Comparison of ENCODE assay signal across 10 cellular contexts in genomic region chr10:96588601-96589419, GRCh38. TPM values are rescaled to one million over a fixed set of nuclear protein-coding genes. Genes with fewer than 3 reads are reported as not detected.
DNase-seq lines count a peak whose midpoint lies in the region; ATAC-seq and TF ChIP-seq lines count a peak whose summit lies in the region.
"Had no signal": no experiment of that assay in that cellular context is flagged by ENCODE, and none has a peak within 500 bp of the region (broad histone marks: within the 10 kb centered on the region; RNA-seq: fewer than 3 reads in every experiment).

No MANE protein-coding gene starts in this region.

- DNase-seq in HCEC 1CT (peak; percentile 44), RPMI7951 (ENCODE audit: low read depth) (peak; percentile 30), sigmoid colon (no peak), NCI-H2081 (lab: John Stamatoyannopoulos, UW) (no peak), Caco-2 (no peak)
- DNase-seq: NCI-H1436 had no signal

- H3K9me3 Mint-ChIP-seq in Caco-2 (ENCODE audit: unreplicated experiment) = no peaks in the 10 kb centered on the region
- H3K9me3 Mint-ChIP-seq: stimulated activated naive CD8-positive, alpha-beta T cell treated with anti-CD3 and anti-CD28 coated beads, Interleukin-15, Interleukin-2, amounts not matched to agents 100 ng/mL and 50 ng/mL, for 24 hours had no signal

- no peaks in the 10 kb centered on the region for H3K27me3 Mint-ChIP-seq in Caco-2 (ENCODE audit: insufficient read depth, unreplicated experiment)
- H3K27me3 Mint-ChIP-seq: stimulated activated naive CD8-positive, alpha-beta T cell treated with anti-CD3 and anti-CD28 coated beads, Interleukin-15, Interleukin-2, amounts not matched to agents 100 ng/mL and 50 ng/mL, for 24 hours had no signal

- intact Hi-C loops in sigmoid colon (cut with DNase I) (loop anchor here (10.0 kb wide), 1 partner anchor 214 kb away; no protein-coding TSS in a partner anchor), Caco-2 (cut with micrococcal nuclease; ENCODE audit: unreplicated experiment) (no loop called here)

- H3K36me3 Mint-ChIP-seq in Caco-2 (ENCODE audit: insufficient read depth, unreplicated experiment) = peaks cover 7% of the 10 kb centered on the region

- H3K4me1 ChIP-seq in sigmoid colon (peaks cover 0 to 35% (median 32%) of the 10 kb centered on the region in 4 donors), Caco-2 (peaks cover 37% of the 10 kb centered on the region)

- H3K36me3 ChIP-seq in sigmoid colon (no peaks in the 10 kb centered on the region), Caco-2 (ENCODE audit: control insufficient read depth, insufficient read depth, low read length) (no peaks in the 10 kb centered on the region)

- CTCF ChIA-PET in Caco-2 (lab: Charles Lee) = no interaction called here

- WGBS in sigmoid colon, 2 donors = 16 to 58% methylated on average over 5 of the region's 5 CpGs

- no peak overlapping the region for H3K27ac Mint-ChIP-seq in Caco-2 (ENCODE audit: unreplicated experiment)
- H3K27ac Mint-ChIP-seq: stimulated activated naive CD8-positive, alpha-beta T cell treated with anti-CD3 and anti-CD28 coated beads, Interleukin-15, Interleukin-2, amounts not matched to agents 100 ng/mL and 50 ng/mL, for 24 hours had no signal

- POLR2A ChIA-PET in Caco-2 (lab: Charles Lee) = no interaction called here

- ATAC-seq in GM18502 (IDR thresholded peaks at IDR 0.05; ENCODE audit: poor library complexity, unreplicated experiment) (peak; percentile 43), GM21717 (IDR thresholded peaks at IDR 0.05; ENCODE audit: unreplicated experiment) (no peak)

- peak overlapping the region; percentile 96 to 99 (median 96) for H3K27ac ChIP-seq in sigmoid colon

- BruUV-seq in Caco-2 (replicated peaks; lab: Mats Ljungman, UMichigan) = no TSS peak

- H3K4me3 Mint-ChIP-seq in Caco-2 (ENCODE audit: unreplicated experiment) = no peak overlapping the region
- H3K4me3 Mint-ChIP-seq: stimulated activated naive CD8-positive, alpha-beta T cell treated with anti-CD3 and anti-CD28 coated beads, Interleukin-15, Interleukin-2, amounts not matched to agents 100 ng/mL and 50 ng/mL, for 24 hours had no signal

- TF ChIP-seq CTCF in sigmoid colon (IDR thresholded peaks at IDR 0.05) (no peak), Caco-2 (IDR thresholded peaks at IDR 0.05; ENCODE audit: insufficient read depth in 1 of 2, low read depth in 1 of 2, low read length in 1 of 2, severe bottlenecking in 1 of 2, unreplicated experiment in 1 of 2) (no peak)

- H3K9me3 ChIP-seq in sigmoid colon (no peaks in the 10 kb centered on the region), Caco-2 (no peaks in the 10 kb centered on the region)
- H3K9me3 ChIP-seq: mucosa of descending colon had no signal

- H3K4me1 Mint-ChIP-seq in Caco-2 (ENCODE audit: low read depth, unreplicated experiment) = peaks cover 6% of the 10 kb centered on the region

- H3K4me3 ChIP-seq in sigmoid colon (no peak overlapping the region), Caco-2 (ENCODE audit: low read depth, low read length) (no peak overlapping the region)
- H3K4me3 ChIP-seq: mucosa of descending colon had no signal

- TF ChIP-seq EP300 in sigmoid colon (IDR thresholded peaks at IDR 0.05) = no peak

- no peak for TF ChIP-seq POLR2A in sigmoid colon (IDR thresholded peaks at IDR 0.05)

- H3K27me3 ChIP-seq in sigmoid colon = no peaks in the 10 kb centered on the region
- H3K27me3 ChIP-seq in Caco-2 (replicated peaks; ENCODE audit: control insufficient read depth, insufficient read depth, low read length) = no peaks in the 10 kb centered on the region

RNA-seq across cellular contexts. Expression of gene TM9SF3, which starts 2.0 kb away (rescaled TPM):
- total RNA-seq in RPMI7951 (2014; rRNA removed; shearing (Covaris generic)) = 56.9 and 59.5 TPM in 2 replicates
- total RNA-seq in sigmoid colon (100 to 1,000 TPM; 104 to 115 (median 108) TPM), Caco-2 (2022) (176 and 184 TPM in 2 replicates)
- polyA plus RNA-seq in sigmoid colon = 10 to 100 TPM; 18.5 to 64.8 (median 25.2) TPM

Comparison
In these comparisons a context has a peak if more than half of its experiments do, and no peak if none do; other contexts are left out.
1. DNase-seq: peak in HCEC 1CT (single experiment) and RPMI7951 (single experiment); none in sigmoid colon (single experiment), NCI-H2081 (0 of 2) and Caco-2 (0 of 2).